In genomic region chr2:150971910-150972309, GRCh38 we compare ENCODE assay signal across 15 cellular contexts.
DNase-seq lines count a peak whose midpoint lies in the region; ATAC-seq and TF ChIP-seq lines count a peak whose summit lies in the region.
"Had no signal": no experiment of that assay in that cellular context is flagged by ENCODE, and none has a peak within 500 bp of the region (broad histone marks: within the 10 kb centered on the region; RNA-seq: fewer than 3 reads in every experiment).

No MANE protein-coding gene starts in this region.

- ATAC-seq in left lung (peak; percentile 73), upper lobe of right lung (peak; percentile 62)

- H3K36me3 Mint-ChIP-seq in activated CD4-positive, alpha-beta T cell treated with anti-CD3 and anti-CD28 coated beads, Interleukin-2, amount 10 ng/mL, durations not matched to agents 7 days and 5 days (ENCODE audit: low read depth): no peaks in the 10 kb centered on the region

- no peak overlapping the region for H3K27ac Mint-ChIP-seq in activated CD4-positive, alpha-beta T cell treated with anti-CD3 and anti-CD28 coated beads, Interleukin-2, amount 10 ng/mL, durations not matched to agents 7 days and 5 days
- H3K27ac Mint-ChIP-seq: B cell; CD4-positive, alpha-beta T cell; HFFc6 had no signal

- no peak for TF ChIP-seq CTCF in epithelial cell of proximal tubule (conservative IDR thresholded peaks at IDR 0.05; ENCODE audit: low read depth, low read length)
- TF ChIP-seq CTCF in left lung (IDR thresholded peaks at IDR 0.05): no peak
- TF ChIP-seq CTCF in upper lobe of right lung (IDR thresholded peaks at IDR 0.05): no peak

- peaks cover 2% of the 10 kb centered on the region for H3K27me3 Mint-ChIP-seq in activated CD4-positive, alpha-beta T cell treated with anti-CD3 and anti-CD28 coated beads, Interleukin-2, amount 10 ng/mL, durations not matched to agents 7 days and 5 days
- H3K27me3 Mint-ChIP-seq: CD4-positive, alpha-beta T cell had no signal

- H3K27me3 ChIP-seq in left lung: no peaks in the 10 kb centered on the region
- no peaks in the 10 kb centered on the region for H3K27me3 ChIP-seq in upper lobe of right lung

- H3K36me3 ChIP-seq in left lung: no peaks in the 10 kb centered on the region
- H3K36me3 ChIP-seq in upper lobe of right lung: no peaks in the 10 kb centered on the region

- H3K4me3 Mint-ChIP-seq in activated CD4-positive, alpha-beta T cell treated with anti-CD3 and anti-CD28 coated beads, Interleukin-2, amount 10 ng/mL, durations not matched to agents 7 days and 5 days: no peak overlapping the region
- H3K4me3 Mint-ChIP-seq: B cell; CD4-positive, alpha-beta T cell; HFFc6 had no signal

- H3K4me1 ChIP-seq in left lung (no peaks in the 10 kb centered on the region), upper lobe of right lung (no peaks in the 10 kb centered on the region)

- no peaks in the 10 kb centered on the region for H3K9me3 Mint-ChIP-seq in activated CD4-positive, alpha-beta T cell treated with anti-CD3 and anti-CD28 coated beads, Interleukin-2, amount 10 ng/mL, durations not matched to agents 7 days and 5 days
- H3K9me3 Mint-ChIP-seq: CD4-positive, alpha-beta T cell; HFFc6 had no signal

- H3K4me3 ChIP-seq in epithelial cell of proximal tubule (ENCODE audit: low read depth, low read length): no peak overlapping the region
- no peak overlapping the region for H3K4me3 ChIP-seq in left lung
- H3K4me3 ChIP-seq in upper lobe of right lung: no peak overlapping the region

- POLR2A ChIA-PET in activated CD4-positive, alpha-beta T cell treated with anti-CD3 and anti-CD28 coated beads, Interleukin-2, amount 10 ng/mL, durations not matched to agents 7 days and 5 days (lab: Charles Lee): no interaction called here

- CTCF ChIA-PET in activated CD4-positive, alpha-beta T cell treated with anti-CD3 and anti-CD28 coated beads, Interleukin-2, amount 10 ng/mL, durations not matched to agents 7 days and 5 days (lab: Charles Lee): interaction anchor here (0.6 kb wide), 1 partner anchor 719 kb away, joined by 3 read pairs; no protein-coding TSS in a partner anchor

- H3K27ac ChIP-seq in left lung: peak overlapping the region; percentile 34 to 59
- no peak overlapping the region for H3K27ac ChIP-seq in upper lobe of right lung

- H3K9me3 ChIP-seq in left lung (no peaks in the 10 kb centered on the region), upper lobe of right lung (no peaks in the 10 kb centered on the region)

- no peaks in the 10 kb centered on the region for H3K4me1 Mint-ChIP-seq in activated CD4-positive, alpha-beta T cell treated with anti-CD3 and anti-CD28 coated beads, Interleukin-2, amount 10 ng/mL, durations not matched to agents 7 days and 5 days
- H3K4me1 Mint-ChIP-seq: B cell had no signal

- intact Hi-C loops in left lung (cut with DNase I) (no loop called here), upper lobe of right lung (cut with DNase I) (no loop called here)

- peak; percentile 67 for DNase-seq in HT-29 (ENCODE audit: low spot score)
- DNase-seq in epithelial cell of proximal tubule (ENCODE audit: low read depth): peak; percentile 59
- no peak for DNase-seq in left lung
- no peak for DNase-seq in upper lobe of right lung
- no peak for DNase-seq in NOMO-1 (lab: John Stamatoyannopoulos, UW; ENCODE audit: unreplicated experiment in 2 of 2)
- DNase-seq in activated CD4-positive, alpha-beta T cell treated with anti-CD3 and anti-CD28 coated beads, Interleukin-2, amount 10 ng/mL, durations not matched to agents 7 days and 5 days: no peak
- DNase-seq in ureter (ENCODE audit: low spot score): no peak
- DNase-seq: C1 segment of cervical spinal cord; CD4-positive, alpha-beta T cell; DND-41; GDM1; HCEC 1CT; HFFc6; IMR-90 had no signal

Comparison
In these comparisons a context has a peak if more than half of its experiments do, and no peak if none do; other contexts are left out.
1. DNase-seq: peak in HT-29 (single experiment) and epithelial cell of proximal tubule (single experiment); none in left lung (0 of 2), upper lobe of right lung (single experiment), NOMO-1 (0 of 2), activated CD4-positive, alpha-beta T cell treated with anti-CD3 and anti-CD28 coated beads, Interleukin-2, amount 10 ng/mL, durations not matched to agents 7 days and 5 days (single experiment) and ureter (single experiment).